Comparison of ENCODE assay signal across 28 cellular contexts in the genomic region with DNA sequence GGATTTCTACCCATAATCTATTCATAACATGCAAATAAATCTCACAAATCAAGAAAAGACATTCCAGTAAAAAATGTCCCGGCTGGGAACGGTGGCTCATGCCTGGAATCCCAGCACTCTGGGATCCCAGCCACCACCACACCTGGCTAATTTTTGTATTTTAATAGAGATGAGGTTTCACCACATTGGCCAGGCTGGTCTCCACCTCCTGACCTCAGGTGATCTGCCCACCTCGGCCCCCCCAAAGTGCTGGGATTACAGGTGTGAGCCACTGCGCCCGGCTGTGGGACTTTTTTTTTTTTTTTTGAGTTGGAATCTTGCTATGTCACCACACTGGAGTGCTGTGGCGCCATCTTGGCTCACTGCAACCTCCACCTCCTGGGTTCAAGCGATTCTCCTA.
"Had no signal": no experiment of that assay in that cellular context is flagged by ENCODE, and none has a peak within 500 bp of the region (broad histone marks: within the 10 kb centered on the region; RNA-seq: fewer than 3 reads in every experiment).

No MANE protein-coding gene starts in this region.

- H3K9me3 Mint-ChIP-seq: natural killer cell; nephron; stimulated activated effector memory CD8-positive, alpha-beta T cell treated with anti-CD3 and anti-CD28 coated beads, Interleukin-12 subunit alpha, Interleukin-12 subunit beta, amount 100 ng/mL, for 72 hours; stimulated activated naive B cell treated with anti-CD40 and anti-IgM and Interleukin-4, amounts not matched to agents 10 μg/mL and 1 μg/mL and 100 μg/mL, for 72 hours; stimulated activated naive CD8-positive, alpha-beta T cell treated with anti-CD3 and anti-CD28 coated beads, Interleukin-15, Interleukin-2, amounts not matched to agents 100 ng/mL and 50 ng/mL, for 24 hours had no signal

- H3K27ac Mint-ChIP-seq: natural killer cell; nephron; progenitor cell of endocrine pancreas; stimulated activated effector memory CD8-positive, alpha-beta T cell treated with anti-CD3 and anti-CD28 coated beads, Interleukin-12 subunit alpha, Interleukin-12 subunit beta, amount 100 ng/mL, for 72 hours; stimulated activated naive B cell treated with anti-CD40 and anti-IgM and Interleukin-4, amounts not matched to agents 10 μg/mL and 1 μg/mL and 100 μg/mL, for 72 hours; stimulated activated naive CD8-positive, alpha-beta T cell treated with anti-CD3 and anti-CD28 coated beads, Interleukin-15, Interleukin-2, amounts not matched to agents 100 ng/mL and 50 ng/mL, for 24 hours had no signal

- DNase-seq: natural killer cell; nucleus accumbens; posterior cingulate gyrus; psoas muscle; right cardiac atrium; right lobe of liver; sigmoid colon; small intestine; stimulated activated CD4-positive, alpha-beta T cell treated with anti-CD3 and anti-CD28 coated beads, Interleukin-15, amount 100 ng/mL, for 24 hours; stimulated activated CD4-positive, alpha-beta T cell treated with anti-CD3 and anti-CD28 coated beads, Interleukin-2, amount 100 ng/mL, for 24 hours; stimulated activated CD4-positive, alpha-beta T cell treated with anti-CD3 and anti-CD28 coated beads, Interleukin-2, amount 100 ng/mL, for 48 hours; stimulated activated CD4-positive, alpha-beta T cell treated with anti-CD3 and anti-CD28 coated beads, Interleukin-4, amount 100 ng/mL, for 24 hours; stimulated activated naive B cell treated with anti-CD40 and anti-IgM and Interleukin-4, amounts not matched to agents 10 μg/mL and 1 μg/mL and 100 μg/mL, for 72 hours; stimulated activated naive CD4-positive, alpha-beta T cell treated with Interleukin-2 at 50 U/mL for 16 hours; stomach; thyroid gland; trophoblast cell; upper lobe of left lung had no signal

- H3K9me3 ChIP-seq: neutrophil, psoas muscle, right lobe of liver, sigmoid colon, stomach, thoracic aorta, thyroid gland, tibial nerve, upper lobe of left lung, vagina had no signal

- H3K4me1 ChIP-seq: parathyroid adenoma had no signal

- H3K27me3 ChIP-seq: neutrophil, right lobe of liver, sigmoid colon, stomach, thyroid gland, tibial nerve, upper lobe of left lung, vagina had no signal

- H3K4me3 Mint-ChIP-seq: natural killer cell; stimulated activated effector memory CD8-positive, alpha-beta T cell treated with anti-CD3 and anti-CD28 coated beads, Interleukin-12 subunit alpha, Interleukin-12 subunit beta, amount 100 ng/mL, for 72 hours; stimulated activated naive B cell treated with anti-CD40 and anti-IgM and Interleukin-4, amounts not matched to agents 10 μg/mL and 1 μg/mL and 100 μg/mL, for 72 hours; stimulated activated naive CD8-positive, alpha-beta T cell treated with anti-CD3 and anti-CD28 coated beads, Interleukin-15, Interleukin-2, amounts not matched to agents 100 ng/mL and 50 ng/mL, for 24 hours had no signal

- H3K4me3 ChIP-seq: psoas muscle, right lobe of liver, sigmoid colon, stomach, thoracic aorta, thyroid gland, tibial nerve, upper lobe of left lung, vagina had no signal

- ATAC-seq: natural killer cell; psoas muscle; right cardiac atrium; right lobe of liver; stimulated activated effector memory CD8-positive, alpha-beta T cell treated with anti-CD3 and anti-CD28 coated beads, Interleukin-12 subunit alpha, Interleukin-12 subunit beta, amount 100 ng/mL, for 72 hours; stimulated activated naive B cell treated with anti-CD40 and anti-IgM and Interleukin-4, amounts not matched to agents 10 μg/mL and 1 μg/mL and 100 μg/mL, for 72 hours had no signal

- H3K4me1 Mint-ChIP-seq: nephron had no signal

- H3K36me3 Mint-ChIP-seq: natural killer cell had no signal

- H2AFZ ChIP-seq: parathyroid adenoma had no signal

- FAIRE-seq: small intestine, urothelium cell line had no signal

- H3K27me3 Mint-ChIP-seq: progenitor cell of endocrine pancreas; stimulated activated naive B cell treated with anti-CD40 and anti-IgM and Interleukin-4, amounts not matched to agents 10 μg/mL and 1 μg/mL and 100 μg/mL, for 72 hours; stimulated activated naive CD8-positive, alpha-beta T cell treated with anti-CD3 and anti-CD28 coated beads, Interleukin-15, Interleukin-2, amounts not matched to agents 100 ng/mL and 50 ng/mL, for 24 hours had no signal

- H3K27ac ChIP-seq: neutrophil, parathyroid adenoma, psoas muscle, right lobe of liver, sigmoid colon, stomach, thoracic aorta, thyroid gland, tibial nerve, upper lobe of left lung, vagina had no signal

- H3K9ac ChIP-seq: parathyroid adenoma had no signal
